In genomic region chr19:56156768-56157167, GRCh38 we compare ENCODE assay signal across 16 cellular contexts. TPM values are rescaled to one million over a fixed set of nuclear protein-coding genes. Genes with fewer than 3 reads are reported as not detected.
DNase-seq lines count a peak whose midpoint lies in the region; ATAC-seq and TF ChIP-seq lines count a peak whose summit lies in the region.
"Had no signal": no experiment of that assay in that cellular context is flagged by ENCODE, and none has a peak within 500 bp of the region (broad histone marks: within the 10 kb centered on the region; RNA-seq: fewer than 3 reads in every experiment).

No MANE protein-coding gene starts in this region.

- TF ChIP-seq CTCF in left lung (IDR thresholded peaks at IDR 0.05), result no peak
- no peak for TF ChIP-seq CTCF in neural progenitor cell (IDR thresholded peaks at IDR 0.05)
- no peak for TF ChIP-seq CTCF in upper lobe of left lung (IDR thresholded peaks at IDR 0.05)
- TF ChIP-seq CTCF in foreskin fibroblast (IDR thresholded peaks at IDR 0.05; ENCODE audit: low read depth, low read length), result no peak

- H3K9me3 Mint-ChIP-seq in neural progenitor cell, result no peaks in the 10 kb centered on the region
- H3K9me3 Mint-ChIP-seq: CD4-positive, alpha-beta memory T cell had no signal

- intact Hi-C loops in Right ventricle myocardium superior (cut with DNase I) (no loop called here), Right ventricle myocardium inferior (cut with DNase I) (no loop called here), left lung (cut with DNase I) (no loop called here)

- H3K27ac ChIP-seq in left lung (peak overlapping the region; percentile 33 to 70), neural progenitor cell (no peak overlapping the region), upper lobe of left lung (peak overlapping the region; percentile 66 to 89 (median 82))
- H3K27ac ChIP-seq: PC-9 had no signal

- H3K4me3 Mint-ChIP-seq in neural progenitor cell, result peak overlapping the region; percentile 13
- H3K4me3 Mint-ChIP-seq: CD4-positive, alpha-beta memory T cell had no signal

- DNase-seq in Right ventricle myocardium superior, result no peak
- no peak for DNase-seq in Right ventricle myocardium inferior (ENCODE audit: missing footprints)
- DNase-seq in left lung, result no peak
- DNase-seq in neural progenitor cell (ENCODE audit: low spot score), result no peak
- peak in 1 of 2 donors; percentile 57 for DNase-seq in upper lobe of left lung
- DNase-seq in iPS-NIHi11 (ENCODE audit: low spot score), result no peak
- DNase-seq in foreskin fibroblast, result no peak
- DNase-seq: 8988T; CD4-positive, alpha-beta memory T cell; MV-4-11; NCI-H1417; NCI-H187 treated with DMSO at 0.1 percent for 48 hours; NCI-H446 treated with DMSO at 0.1 percent for 48 hours; PC-9 had no signal

- H3K79me2 ChIP-seq in neural progenitor cell (ENCODE audit: low read depth), result peaks cover 14% of the 10 kb centered on the region

- H3K27me3 ChIP-seq in left lung, result no peaks in the 10 kb centered on the region
- H3K27me3 ChIP-seq in neural progenitor cell, result no peaks in the 10 kb centered on the region
- no peaks in the 10 kb centered on the region for H3K27me3 ChIP-seq in upper lobe of left lung

- peaks cover 22% of the 10 kb centered on the region for H3F3A ChIP-seq in neural progenitor cell (ENCODE audit: low read depth)

- WGBS in upper lobe of left lung, 2 donors, result 61 to 87% methylated on average over 7 to 11 of the region's 11 CpGs

- peaks cover 0 to 3% of the 10 kb centered on the region in 2 donors for H3K4me1 ChIP-seq in left lung
- peaks cover 20% of the 10 kb centered on the region for H3K4me1 ChIP-seq in neural progenitor cell
- peaks cover 14 to 18% (median 17%) of the 10 kb centered on the region in 4 donors for H3K4me1 ChIP-seq in upper lobe of left lung

- H3K4me1 Mint-ChIP-seq in neural progenitor cell, result peaks cover 19% of the 10 kb centered on the region

- no peak overlapping the region for H3K9ac ChIP-seq in neural progenitor cell

- no peak for TF ChIP-seq POLR2A in upper lobe of left lung (IDR thresholded peaks at IDR 0.05)

- no peak overlapping the region for H3K4me2 ChIP-seq in neural progenitor cell
- H3K4me2 ChIP-seq: PC-9 had no signal

- ATAC-seq in Right ventricle myocardium superior (ENCODE audit: poor library complexity) (peak; percentile 34), Right ventricle myocardium inferior (no peak), left lung (no peak), upper lobe of left lung (ENCODE audit: low FRiP score in 2 of 2) (no peak), GM18520 (IDR thresholded peaks at IDR 0.05; ENCODE audit: unreplicated experiment) (no peak)
- ATAC-seq: HCT116 had no signal

- TF ChIP-seq EP300 in upper lobe of left lung (IDR thresholded peaks at IDR 0.05), result no peak

- H3K4me3 ChIP-seq in left lung (no peak overlapping the region), neural progenitor cell (no peak overlapping the region), upper lobe of left lung (no peak overlapping the region), foreskin fibroblast (ENCODE audit: low read depth in 1 of 2, low read length in 2 of 2) (no peak overlapping the region)
- H3K4me3 ChIP-seq: PC-9 had no signal

- peaks cover 24% of the 10 kb centered on the region for H3K36me3 Mint-ChIP-seq in neural progenitor cell

- H2AFZ ChIP-seq in neural progenitor cell (replicated peaks), result no peak overlapping the region
- H2AFZ ChIP-seq: PC-9 had no signal

- H3K27ac Mint-ChIP-seq in neural progenitor cell, result no peak overlapping the region

- H3K27me3 Mint-ChIP-seq in neural progenitor cell (ENCODE audit: insufficient read depth, low read depth), result peaks cover 9% of the 10 kb centered on the region
- H3K27me3 Mint-ChIP-seq: CD4-positive, alpha-beta memory T cell had no signal

- H4K20me1 ChIP-seq in neural progenitor cell (ENCODE audit: low read depth), result peaks cover 24% of the 10 kb centered on the region

- H3K9me3 ChIP-seq in left lung (no peaks in the 10 kb centered on the region), neural progenitor cell (ENCODE audit: low read depth) (no peaks in the 10 kb centered on the region), upper lobe of left lung (no peaks in the 10 kb centered on the region)

- H3K36me3 ChIP-seq in left lung, result peaks cover 0 to 56% of the 10 kb centered on the region in 2 donors
- H3K36me3 ChIP-seq in neural progenitor cell, result no peaks in the 10 kb centered on the region
- peaks cover 0 to 55% (median 27%) of the 10 kb centered on the region in 4 donors for H3K36me3 ChIP-seq in upper lobe of left lung

RNA-seq across cellular contexts. Expression of gene ZNF444, which starts 15.7 kb away (rescaled TPM):
- 26.7 TPM for total RNA-seq in Right ventricle myocardium superior
- total RNA-seq in Right ventricle myocardium inferior, result 29.1 TPM
- 10 to 100 TPM; 35.4 to 36.8 TPM for total RNA-seq in left lung
- 7.0 and 51.8 TPM in 2 replicates for total RNA-seq in neural progenitor cell (ENCODE audit: low replicate concordance)
- total RNA-seq in upper lobe of left lung, result 100 to 1,000 TPM in 2 of 6 donors, 10 to 100 TPM in 4; 29.2 to 131 (median 61.3) TPM

RNA-seq across cellular contexts. Expression of gene GALP, which starts 19.0 kb away (rescaled TPM):
- total RNA-seq in Right ventricle myocardium superior (not detected), Right ventricle myocardium inferior (not detected), left lung (not detected), neural progenitor cell (ENCODE audit: low replicate concordance) (0.71 and 1.8 TPM in 2 replicates), upper lobe of left lung (not detected)
- total RNA-seq: CD4-positive, alpha-beta memory T cell; PC-9 had no signal

RNA-seq across cellular contexts. Expression of gene ZNF787, which starts 35.7 kb away (rescaled TPM):
- 33.9 TPM for total RNA-seq in Right ventricle myocardium superior
- 35.3 TPM for total RNA-seq in Right ventricle myocardium inferior
- 10 to 100 TPM; 26.4 to 44.6 TPM for total RNA-seq in left lung
- total RNA-seq in neural progenitor cell (ENCODE audit: low replicate concordance), result 2.2 and 30.0 TPM in 2 replicates
- 10 to 100 TPM; 20.5 to 45.4 (median 35.8) TPM for total RNA-seq in upper lobe of left lung

RNA-seq across cellular contexts. Expression of gene ZSCAN5B, which starts 40.8 kb away (rescaled TPM):
- total RNA-seq in Right ventricle myocardium superior, result not detected
- total RNA-seq in Right ventricle myocardium inferior, result not detected
- total RNA-seq in left lung, result not detected
- total RNA-seq in neural progenitor cell (ENCODE audit: low replicate concordance), result not detected in 2 replicates
- not detected for total RNA-seq in upper lobe of left lung
- total RNA-seq: CD4-positive, alpha-beta memory T cell; PC-9 had no signal

RNA-seq across cellular contexts. Expression of gene ZSCAN5C, which starts 45.3 kb away (rescaled TPM):
- not detected for total RNA-seq in Right ventricle myocardium superior
- not detected for total RNA-seq in Right ventricle myocardium inferior
- total RNA-seq in left lung, result not detected
- not detected in 2 replicates for total RNA-seq in neural progenitor cell (ENCODE audit: low replicate concordance)
- not detected for total RNA-seq in upper lobe of left lung
- total RNA-seq: CD4-positive, alpha-beta memory T cell; PC-9 had no signal
